Comparison of ENCODE assay signal across 13 cellular contexts in the genomic region with DNA sequence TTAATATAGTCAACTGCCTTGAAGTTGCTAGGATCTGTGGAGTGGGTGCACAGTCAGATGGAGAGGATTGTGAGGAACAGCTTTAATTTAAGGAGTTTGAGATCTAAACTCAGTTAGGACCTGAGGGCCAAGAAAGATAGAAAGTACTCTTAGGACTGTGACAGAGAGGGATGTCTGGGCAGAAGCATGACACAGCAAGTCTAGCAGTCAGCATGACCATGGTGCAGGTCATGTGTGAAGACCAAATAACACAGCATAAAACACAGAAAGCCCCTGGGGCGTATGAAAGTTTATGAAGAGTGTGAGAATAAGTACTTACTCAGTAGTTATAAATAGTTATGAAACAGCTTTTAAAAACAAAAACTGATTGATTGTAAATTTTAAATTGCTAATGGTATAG.
DNase-seq lines count a peak whose midpoint lies in the region; ATAC-seq lines count a peak whose summit lies in the region.
"Had no signal": no experiment of that assay in that cellular context is flagged by ENCODE, and none has a peak within 500 bp of the region (broad histone marks: within the 10 kb centered on the region; RNA-seq: fewer than 3 reads in every experiment).

No MANE protein-coding gene starts in this region.

- DNase-seq in kidney tubule cell (ENCODE audit: low spot score) (peak; percentile 18), iPS-NIHi11 (ENCODE audit: low spot score) (no peak), left ventricle myocardium superior (no peak), globus pallidus (ENCODE audit: low spot score) (no peak), NCI-H1048 (lab: John Stamatoyannopoulos, UW) (no peak)
- DNase-seq: activated CD8-positive, alpha-beta memory T cell treated with anti-CD3 and anti-CD28 coated beads for 24 hours; DMS79; left cardiac atrium; NCI-H2081; SIG-M5 had no signal

- intact Hi-C loops in left ventricle myocardium superior (cut with micrococcal nuclease) = no loop called here

- ATAC-seq in GM18867 (IDR thresholded peaks at IDR 0.05; ENCODE audit: unreplicated experiment) (peak; percentile 91), GM21723 (IDR thresholded peaks at IDR 0.05; ENCODE audit: unreplicated experiment) (peak; percentile 92), HG03432 (IDR thresholded peaks at IDR 0.05; ENCODE audit: unreplicated experiment) (peak; percentile 97), left ventricle myocardium superior (no peak)
- ATAC-seq: left cardiac atrium had no signal
